11 cellular contexts compared by ENCODE assay signal in the genomic region with DNA sequence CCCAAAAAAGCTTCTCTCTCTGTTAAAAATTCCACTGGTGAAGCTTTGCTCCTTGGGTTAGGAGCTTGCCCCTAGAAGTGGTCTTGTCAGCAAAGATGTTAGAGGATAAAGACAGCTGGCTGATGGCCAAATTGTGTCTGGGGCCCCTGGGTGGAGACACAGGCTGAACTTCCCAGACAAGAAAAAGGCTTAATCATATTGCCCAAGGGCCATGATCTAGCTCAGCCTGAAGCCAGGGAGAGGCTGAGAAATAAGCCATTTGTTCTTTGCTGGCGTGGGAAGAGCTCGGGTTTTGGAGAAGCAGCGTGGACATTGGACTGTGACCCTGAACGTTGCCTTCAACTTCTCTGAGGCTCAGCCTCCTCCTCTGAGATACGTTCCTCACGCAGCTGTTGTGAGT.
DNase-seq lines count a peak whose midpoint lies in the region; ATAC-seq and TF ChIP-seq lines count a peak whose summit lies in the region.
"Had no signal": no experiment of that assay in that cellular context is flagged by ENCODE, and none has a peak within 500 bp of the region (broad histone marks: within the 10 kb centered on the region; RNA-seq: fewer than 3 reads in every experiment).

No MANE protein-coding gene starts in this region.

- no peak overlapping the region for H3K4me2 ChIP-seq in trophoblast cell (ENCODE audit: low read length)

- DNase-seq in EH (ENCODE audit: low read depth) (peak; percentile 83), SJSA1 (ENCODE audit: low read depth in 1 of 2, low spot score in 2 of 2) (peak; percentile 67 to 79), fibroblast of the aortic adventitia (ENCODE audit: low read depth) (peak; percentile 93), trophoblast cell (peak; percentile 71 to 77), DMS79 treated with DMSO at 0.1 percent for 48 hours (lab: John Stamatoyannopoulos, UW) (no peak), NCI-H524 treated with DMSO at 0.1 percent for 48 hours (lab: John Stamatoyannopoulos, UW) (no peak)
- DNase-seq: activated CD8-positive, alpha-beta T cell treated with anti-CD3 and anti-CD28 coated beads, Interleukin-2, amount 10 ng/mL, durations not matched to agents 7 days and 5 days; NCI-H510A; stimulated activated CD8-positive, alpha-beta memory T cell treated with anti-CD3 and anti-CD28 coated beads, Interleukin-4, amount 100 ng/mL, for 48 hours had no signal

- H3K14ac ChIP-seq in trophoblast cell (ENCODE audit: low read length): no peak overlapping the region

- H2AK5ac ChIP-seq in trophoblast cell (ENCODE audit: low read length): no peak overlapping the region

- no peak overlapping the region for H2BK120ac ChIP-seq in trophoblast cell (ENCODE audit: insufficient read depth, low read length, poor library complexity)

- H3K9me3 ChIP-seq in SJSA1 (replicated peaks) (no peaks in the 10 kb centered on the region), trophoblast cell (ENCODE audit: insufficient read depth, low read depth, low read length) (no peaks in the 10 kb centered on the region)

- H3K79me2 ChIP-seq in trophoblast cell (ENCODE audit: control insufficient read depth, insufficient read depth, low read length, poor library complexity): no peaks in the 10 kb centered on the region

- H3K4me3 ChIP-seq in SJSA1: no peak overlapping the region
- H3K4me3 ChIP-seq in fibroblast of the aortic adventitia (ENCODE audit: low read depth, low read length): peak overlapping the region; percentile 41
- H3K4me3 ChIP-seq in trophoblast cell (ENCODE audit: low read depth, low read length): no peak overlapping the region

- no peak overlapping the region for H2AFZ ChIP-seq in trophoblast cell (ENCODE audit: insufficient read depth, low read length, poor library complexity)

- peaks cover 10% of the 10 kb centered on the region for H3K79me1 ChIP-seq in trophoblast cell (ENCODE audit: low read length)

- peak overlapping the region; percentile 90 for H3K27ac ChIP-seq in SJSA1
- no peak overlapping the region for H3K27ac ChIP-seq in trophoblast cell (ENCODE audit: low read depth, low read length)

- no peak overlapping the region for H3K9ac ChIP-seq in trophoblast cell (ENCODE audit: low read length)

- H3K23ac ChIP-seq in trophoblast cell (ENCODE audit: low read length): no peak overlapping the region

- no peak overlapping the region for H4K8ac ChIP-seq in trophoblast cell (ENCODE audit: low read depth, low read length)

- WGBS in trophoblast cell (ENCODE audit: extremely low coverage, insufficient coverage, insufficient read length): no CpG with 5 or more reads among the region's 6 CpGs

- H2BK12ac ChIP-seq in trophoblast cell (ENCODE audit: low read length): peak overlapping the region; percentile 37

- H3K18ac ChIP-seq in trophoblast cell (ENCODE audit: low read length): no peak overlapping the region

- no peak overlapping the region for H4K12ac ChIP-seq in trophoblast cell (ENCODE audit: low read depth, low read length)

- H2BK5ac ChIP-seq in trophoblast cell (ENCODE audit: low read depth, low read length, poor library complexity): no peak overlapping the region

- H3K4ac ChIP-seq in trophoblast cell (ENCODE audit: low read depth, low read length): no peak overlapping the region

- TF ChIP-seq CTCF in fibroblast of the aortic adventitia (IDR thresholded peaks at IDR 0.05; ENCODE audit: insufficient read depth, low read length): no peak

- H3K36me3 ChIP-seq in SJSA1 (no peaks in the 10 kb centered on the region), trophoblast cell (ENCODE audit: control insufficient read depth in 1 of 2, insufficient read depth in 2 of 2, low read length in 2 of 2) (no peaks in the 10 kb centered on the region)

- ATAC-seq in HG03039 (IDR thresholded peaks at IDR 0.05; ENCODE audit: unreplicated experiment) (no peak), HG02623 (IDR thresholded peaks at IDR 0.05; ENCODE audit: unreplicated experiment) (no peak)
- ATAC-seq: activated CD8-positive, alpha-beta T cell treated with anti-CD3 and anti-CD28 coated beads, Interleukin-2, amount 10 ng/mL, durations not matched to agents 7 days and 5 days had no signal

- peaks cover 74% of the 10 kb centered on the region for H3K4me1 ChIP-seq in SJSA1 (replicated peaks)
- H3K4me1 ChIP-seq in trophoblast cell (ENCODE audit: control insufficient read depth in 1 of 2, insufficient read depth in 2 of 2, low read length in 2 of 2): peaks cover 23 to 24% of the 10 kb centered on the region in 2 experiments

- H3K27me3 ChIP-seq in SJSA1 (replicated peaks): no peaks in the 10 kb centered on the region
- H3K27me3 ChIP-seq in trophoblast cell (ENCODE audit: insufficient read depth, low read length): no peaks in the 10 kb centered on the region

- H4K91ac ChIP-seq in trophoblast cell (ENCODE audit: low read depth, low read length): peak overlapping the region; percentile 15

Comparison
In these comparisons a context has a peak if more than half of its experiments do, and no peak if none do; other contexts are left out.
1. DNase-seq: peak in EH (single experiment), SJSA1 (2 of 2), fibroblast of the aortic adventitia (single experiment) and trophoblast cell (2 of 2); none in DMS79 treated with DMSO at 0.1 percent for 48 hours (single experiment) and NCI-H524 treated with DMSO at 0.1 percent for 48 hours (single experiment).